Comparison of ENCODE assay signal across 8 cellular contexts in genomic region chr4:36385951-36386561, GRCh38.
DNase-seq lines count a peak whose midpoint lies in the region; ATAC-seq and TF ChIP-seq lines count a peak whose summit lies in the region.

No MANE protein-coding gene starts in this region.

- peak; percentile 86 for DNase-seq in activated CD4-positive, alpha-beta T cell treated with anti-CD3 and anti-CD28 coated beads, Interleukin-2, amount 10 ng/mL, durations not matched to agents 24 days and 14 days
- no peak for DNase-seq in spleen
- no peak for DNase-seq in DMS153 treated with DMSO at 0.1 percent for 48 hours (lab: John Stamatoyannopoulos, UW; ENCODE audit: unreplicated experiment)
- DNase-seq in T1000 (lab: John Stamatoyannopoulos, UW), result no peak

- H3K27me3 Mint-ChIP-seq in activated CD4-positive, alpha-beta T cell treated with anti-CD3 and anti-CD28 coated beads, Interleukin-2, amount 10 ng/mL, durations not matched to agents 24 days and 14 days, result no peaks in the 10 kb centered on the region

- H3K79me2 ChIP-seq in DOHH2 (ENCODE audit: control insufficient read depth, low read length), result no peaks in the 10 kb centered on the region

- H3K27ac Mint-ChIP-seq in activated CD4-positive, alpha-beta T cell treated with anti-CD3 and anti-CD28 coated beads, Interleukin-2, amount 10 ng/mL, durations not matched to agents 24 days and 14 days, result peak overlapping the region; percentile 83

- WGBS in spleen, 5 donors, result 15 to 17% (median 16%) methylated on average over 5 of the region's 5 CpGs
- 28 to 38% methylated on average over 4 to 5 of the region's 5 CpGs for WGBS in gastroesophageal sphincter (ENCODE audit: low coverage in 1 of 2), 2 donors

- H3K4me1 Mint-ChIP-seq in activated CD4-positive, alpha-beta T cell treated with anti-CD3 and anti-CD28 coated beads, Interleukin-2, amount 10 ng/mL, durations not matched to agents 24 days and 14 days, result peaks cover 20% of the 10 kb centered on the region

- ATAC-seq in GM19438 (IDR thresholded peaks at IDR 0.05; ENCODE audit: low read depth, unreplicated experiment) (peak; percentile 88), HG03378 (IDR thresholded peaks at IDR 0.05; ENCODE audit: unreplicated experiment) (peak; percentile 85), gastroesophageal sphincter (no peak)

- H3F3A ChIP-seq in DOHH2 (ENCODE audit: control insufficient read depth, insufficient read depth), result no peaks in the 10 kb centered on the region

- no peaks in the 10 kb centered on the region for H3K36me3 Mint-ChIP-seq in activated CD4-positive, alpha-beta T cell treated with anti-CD3 and anti-CD28 coated beads, Interleukin-2, amount 10 ng/mL, durations not matched to agents 24 days and 14 days (ENCODE audit: low read depth)

- H3K36me3 ChIP-seq in DOHH2 (ENCODE audit: control insufficient read depth, low read length) (no peaks in the 10 kb centered on the region), spleen (no peaks in the 10 kb centered on the region), gastroesophageal sphincter (no peaks in the 10 kb centered on the region)

- peak overlapping the region; percentile 39 for H3K4me2 ChIP-seq in DOHH2 (ENCODE audit: low read length)

- H3K4me3 ChIP-seq in DOHH2 (ENCODE audit: low read length) (peak overlapping the region; percentile 22; the same call in 1 of the 2 replicates), spleen (peak overlapping the region in 1 of 8 donors; percentile 40), gastroesophageal sphincter (no peak overlapping the region)

- H3K27me3 ChIP-seq in DOHH2 (ENCODE audit: control insufficient read depth, low read length) (no peaks in the 10 kb centered on the region), spleen (replicated peaks in 1 of 7) (peaks cover 0 to 13% (median 0%) of the 10 kb centered on the region in 7 donors), gastroesophageal sphincter (no peaks in the 10 kb centered on the region)

- TF ChIP-seq POLR2A in spleen (IDR thresholded peaks at IDR 0.05) (no peak), gastroesophageal sphincter (IDR thresholded peaks at IDR 0.05) (no peak)

- H4K20me1 ChIP-seq in DOHH2 (ENCODE audit: control insufficient read depth, insufficient read depth, low read depth, low read length), result no peaks in the 10 kb centered on the region

- H3K4me1 ChIP-seq in DOHH2 (ENCODE audit: control insufficient read depth, low read length) (peaks cover 13% of the 10 kb centered on the region), spleen (peaks cover 8 to 23% (median 15%) of the 10 kb centered on the region in 6 donors), gastroesophageal sphincter (no peaks in the 10 kb centered on the region)

- H3K27ac ChIP-seq in DOHH2 (ENCODE audit: low read depth, low read length) (no peak overlapping the region), spleen (peak overlapping the region; percentile 20 to 86 (median 66)), gastroesophageal sphincter (no peak overlapping the region)

- no peak for TF ChIP-seq EP300 in gastroesophageal sphincter (IDR thresholded peaks at IDR 0.05)

- intact Hi-C loops in activated CD4-positive, alpha-beta T cell treated with anti-CD3 and anti-CD28 coated beads, Interleukin-2, amount 10 ng/mL, durations not matched to agents 24 days and 14 days (cut with micrococcal nuclease), result loop anchor here (1.0 to 2.0 kb wide), 2 partner anchors 8 to 15 kb away; no protein-coding TSS in a partner anchor
- intact Hi-C loops in spleen (cut with DNase I; ENCODE audit: low total_unique reads), result no loop called here

- H3K9me2 ChIP-seq in DOHH2 (replicated peaks; ENCODE audit: control insufficient read depth, low read length), result no peaks in the 10 kb centered on the region

- H3K9me3 ChIP-seq in DOHH2 (ENCODE audit: control insufficient read depth, insufficient read depth, low read length) (no peaks in the 10 kb centered on the region), spleen (peaks cover 0 to 4% (median 0%) of the 10 kb centered on the region in 8 donors), gastroesophageal sphincter (no peaks in the 10 kb centered on the region)

- peaks cover under 1% of the 10 kb centered on the region for H3K9me3 Mint-ChIP-seq in activated CD4-positive, alpha-beta T cell treated with anti-CD3 and anti-CD28 coated beads, Interleukin-2, amount 10 ng/mL, durations not matched to agents 24 days and 14 days

- TF ChIP-seq CTCF in DOHH2 (IDR thresholded peaks at IDR 0.05; ENCODE audit: low read depth, low read length, poor library complexity, severe bottlenecking) (no peak), spleen (IDR thresholded peaks at IDR 0.05 in 8 of 11, conservative IDR thresholded peaks at IDR 0.05 in 3 of 11) (no peak), gastroesophageal sphincter (IDR thresholded peaks at IDR 0.05) (no peak)

- peak overlapping the region; percentile 47 for H3K4me3 Mint-ChIP-seq in activated CD4-positive, alpha-beta T cell treated with anti-CD3 and anti-CD28 coated beads, Interleukin-2, amount 10 ng/mL, durations not matched to agents 24 days and 14 days

Comparison
In these comparisons a context has a peak if more than half of its experiments do, and no peak if none do; other contexts are left out.
1. H3K27ac ChIP-seq: peak in spleen (8 of 8); none in DOHH2 (single experiment) and gastroesophageal sphincter (0 of 4).